Comparison of ENCODE assay signal across 21 cellular contexts in the genomic region with DNA sequence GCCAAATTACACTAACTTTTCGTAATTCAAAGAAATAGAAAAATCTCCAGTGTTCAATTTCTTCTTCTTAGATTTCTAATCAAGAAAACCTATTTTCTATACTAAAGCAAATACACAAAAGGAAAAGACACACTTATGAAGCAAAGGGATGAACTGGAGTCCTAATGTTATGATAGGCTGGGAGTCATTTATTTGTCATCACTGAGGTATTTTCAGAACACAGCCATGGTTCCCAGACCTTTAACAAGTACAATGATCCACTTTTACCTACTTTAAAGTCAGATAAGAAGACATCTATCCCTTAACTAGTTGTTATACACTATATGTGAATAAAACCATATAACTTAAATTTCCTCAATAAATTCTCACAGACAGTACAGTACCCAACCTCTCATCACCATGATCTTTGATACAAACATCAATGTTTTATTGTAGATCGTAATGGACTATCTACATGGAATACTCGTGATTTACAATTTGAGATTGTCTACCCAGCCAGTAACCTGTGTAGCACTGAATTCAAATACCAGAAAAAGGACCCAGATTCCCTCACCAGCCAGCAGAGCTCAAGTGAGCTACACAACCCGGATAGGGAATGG.
"Had no signal": no experiment of that assay in that cellular context is flagged by ENCODE, and none has a peak within 500 bp of the region (broad histone marks: within the 10 kb centered on the region; RNA-seq: fewer than 3 reads in every experiment).

No MANE protein-coding gene starts in this region.

- H3K36me3 ChIP-seq: thyroid gland had no signal

- FAIRE-seq: endometrium had no signal

- ATAC-seq: activated CD8-positive, alpha-beta memory T cell treated with anti-CD3 and anti-CD28 coated beads, Interleukin-2, amount 10 ng/mL, durations not matched to agents 7 days and 5 days; activated T-helper 17 cell treated with anti-CD3 and anti-CD28 coated beads, Interleukin-2, amount 50 U/mL, for 72 hours; lower lobe of right lung; WTC11 had no signal

- H3K27ac Mint-ChIP-seq: activated CD4-positive, alpha-beta memory T cell treated with anti-CD3 and anti-CD28 coated beads, Interleukin-2, amount 10 ng/mL, durations not matched to agents 7 days and 5 days; activated CD8-positive, alpha-beta memory T cell treated with anti-CD3 and anti-CD28 coated beads, Interleukin-2, amount 10 ng/mL, durations not matched to agents 7 days and 5 days; activated naive CD8-positive, alpha-beta T cell treated with anti-CD3 and anti-CD28 coated beads, Interleukin-2, amount 10 ng/mL, durations not matched to agents 7 days and 5 days; activated T-helper 17 cell treated with anti-CD3 and anti-CD28 coated beads, Interleukin-2, amount 50 U/mL, for 72 hours; mesothelial cell of epicardium; nephron; WTC11 had no signal

- H3K27me3 ChIP-seq: thyroid gland had no signal

- H3K4me3 ChIP-seq: coronary artery, lower lobe of right lung, thyroid gland had no signal

- H3K4me1 ChIP-seq: lower lobe of right lung, thyroid gland had no signal

- H3K27me3 Mint-ChIP-seq: activated CD4-positive, alpha-beta memory T cell treated with anti-CD3 and anti-CD28 coated beads, Interleukin-2, amount 10 ng/mL, durations not matched to agents 7 days and 5 days; activated CD8-positive, alpha-beta memory T cell treated with anti-CD3 and anti-CD28 coated beads, Interleukin-2, amount 10 ng/mL, durations not matched to agents 7 days and 5 days; activated naive CD8-positive, alpha-beta T cell treated with anti-CD3 and anti-CD28 coated beads, Interleukin-2, amount 10 ng/mL, durations not matched to agents 7 days and 5 days; activated T-helper 17 cell treated with anti-CD3 and anti-CD28 coated beads, Interleukin-2, amount 50 U/mL, for 72 hours had no signal

- H3K4me1 Mint-ChIP-seq: activated T-helper 17 cell treated with anti-CD3 and anti-CD28 coated beads, Interleukin-2, amount 50 U/mL, for 72 hours; mesothelial cell of epicardium; nephron; WTC11 had no signal

- H3K9me3 ChIP-seq: lower lobe of right lung, thyroid gland had no signal

- H3K9me3 Mint-ChIP-seq: activated CD4-positive, alpha-beta memory T cell treated with anti-CD3 and anti-CD28 coated beads, Interleukin-2, amount 10 ng/mL, durations not matched to agents 7 days and 5 days; activated naive CD8-positive, alpha-beta T cell treated with anti-CD3 and anti-CD28 coated beads, Interleukin-2, amount 10 ng/mL, durations not matched to agents 7 days and 5 days; activated T-helper 17 cell treated with anti-CD3 and anti-CD28 coated beads, Interleukin-2, amount 50 U/mL, for 72 hours; mesothelial cell of epicardium; nephron; WTC11 had no signal

- H3K27ac ChIP-seq: coronary artery, lower lobe of right lung, thyroid gland had no signal

- H3K4me3 Mint-ChIP-seq: activated CD4-positive, alpha-beta memory T cell treated with anti-CD3 and anti-CD28 coated beads, Interleukin-2, amount 10 ng/mL, durations not matched to agents 7 days and 5 days; activated CD8-positive, alpha-beta memory T cell treated with anti-CD3 and anti-CD28 coated beads, Interleukin-2, amount 10 ng/mL, durations not matched to agents 7 days and 5 days; activated naive CD8-positive, alpha-beta T cell treated with anti-CD3 and anti-CD28 coated beads, Interleukin-2, amount 10 ng/mL, durations not matched to agents 7 days and 5 days; activated T-helper 17 cell treated with anti-CD3 and anti-CD28 coated beads, Interleukin-2, amount 50 U/mL, for 72 hours; mesothelial cell of epicardium; nephron; WTC11 had no signal

- DNase-seq: activated CD4-positive, alpha-beta memory T cell treated with anti-CD3 and anti-CD28 coated beads, Interleukin-2, amount 10 ng/mL, durations not matched to agents 7 days and 5 days; activated CD4-positive, alpha-beta T cell treated with anti-CD3 and anti-CD28 coated beads for 48 hours; activated CD8-positive, alpha-beta memory T cell treated with anti-CD3 and anti-CD28 coated beads, Interleukin-2, amount 10 ng/mL, durations not matched to agents 7 days and 5 days; activated naive CD4-positive, alpha-beta T cell treated with Interleukin-2 at 50 U/mL for 16 hours; activated naive CD8-positive, alpha-beta T cell treated with anti-CD3 and anti-CD28 coated beads, Interleukin-2, amount 10 ng/mL, durations not matched to agents 7 days and 5 days; amygdala; lower lobe of right lung; nucleus accumbens; retina; stimulated activated CD4-positive, alpha-beta T cell treated with anti-CD3 and anti-CD28 coated beads, Interleukin-12 subunit alpha, Interleukin-12 subunit beta, amount 100 ng/mL, for 4 hours; stimulated activated CD4-positive, alpha-beta T cell treated with anti-CD3 and anti-CD28 coated beads, Interleukin-1b, Interleukin-23, amount 100 ng/mL, for 48 hours; stimulated activated CD8-positive, alpha-beta memory T cell treated with anti-CD3 and anti-CD28 coated beads, Interleukin-4, amount 100 ng/mL, for 48 hours; stimulated activated naive CD4-positive, alpha-beta T cell treated with Interleukin-2 at 50 U/mL for 16 hours; T-helper 2 cell; thyroid gland had no signal
